In the genomic region with DNA sequence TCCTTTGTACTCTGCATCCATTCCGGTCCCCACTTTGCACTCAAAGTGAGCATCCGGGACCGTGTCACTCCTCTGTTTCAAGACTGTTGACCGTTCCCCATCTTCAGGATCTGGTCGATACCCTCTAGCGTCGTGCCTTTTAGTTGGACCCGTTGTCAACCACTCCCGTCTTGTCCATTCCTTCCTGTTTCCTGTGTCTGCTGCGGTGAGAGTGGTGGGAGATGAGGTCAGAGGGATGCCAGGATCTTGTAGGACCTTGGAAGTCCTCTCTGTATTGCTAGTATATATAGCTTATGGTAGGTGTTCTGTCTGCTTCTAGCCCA, we compare ENCODE assay signal across 1 cellular context.
TF ChIP-seq lines count a peak whose summit lies in the region.

No MANE protein-coding gene starts in this region.

TF ChIP-seq in HepG2, 621 proteins besides CTCF, POLR2A, EP300 and RAD21:
- TF ChIP-seq KDM5A (IDR thresholded peaks at IDR 0.05; ENCODE audit: borderline replicate concordance, low read length) (peak; percentile 24), ETV5 (CRISPR knock-in tag; IDR thresholded peaks at IDR 0.05; ENCODE audit: borderline replicate concordance) (0 out of 2 replicates have a peak, but pooled peaks have one; percentile 27), FOXP1 (IDR thresholded peaks at IDR 0.05) (no peak), FOXP1 (CRISPR knock-in tag; IDR thresholded peaks at IDR 0.05) (no peak)
